ENCODE assay signal across 8 cellular contexts in the genomic region with DNA sequence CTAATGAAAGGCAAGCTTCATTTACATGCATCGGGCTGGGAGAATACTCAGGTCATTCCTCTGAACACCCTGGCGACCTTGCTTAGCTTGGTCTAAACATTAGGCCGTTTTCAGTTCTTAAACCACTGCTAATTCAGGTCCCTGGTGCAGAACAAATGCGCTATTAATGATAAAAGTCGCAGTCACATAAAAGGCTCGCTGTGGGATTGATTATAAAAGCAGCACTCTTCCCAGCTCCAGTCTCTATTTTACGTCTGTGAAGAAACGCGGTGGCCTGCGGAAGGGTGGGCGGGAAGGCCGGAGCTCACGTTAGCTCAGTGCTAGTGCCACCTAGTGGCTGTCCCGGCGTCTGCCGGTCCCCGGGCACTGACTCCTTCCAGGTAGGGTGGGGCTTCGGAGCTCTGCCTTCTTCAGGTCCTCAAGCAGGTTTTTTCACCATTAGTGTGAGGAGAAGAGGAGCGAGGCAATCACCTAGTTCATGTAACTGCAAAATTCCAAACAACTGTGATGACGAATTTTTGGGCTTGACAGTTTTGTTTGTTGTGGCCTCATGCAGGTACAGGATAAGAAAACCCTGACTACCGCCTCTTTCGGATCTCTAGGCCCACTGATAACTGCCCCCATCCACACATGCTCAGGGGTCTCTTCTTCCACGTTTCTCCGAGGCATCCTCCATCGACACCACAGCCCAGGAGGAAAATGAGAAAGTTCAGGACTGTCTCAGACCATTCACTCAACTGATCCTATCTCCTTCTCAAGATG.
A peak's percentile ranks its signal among the peaks of the same experiment; 100 is the strongest.
DNase-seq lines count a peak whose midpoint lies in the region; ATAC-seq and TF ChIP-seq lines count a peak whose summit lies in the region.

No MANE protein-coding gene starts in this region.

- no peaks in the 10 kb centered on the region for H3K9me2 ChIP-seq in Karpas-422 (replicated peaks; ENCODE audit: insufficient read depth, low read length)

- H3K4me3 Mint-ChIP-seq in activated naive CD8-positive, alpha-beta T cell treated with anti-CD3 and anti-CD28 coated beads, Interleukin-2, amount 50 U/mL, for 24 hours = no peak overlapping the region

- no peak overlapping the region for H3K27ac Mint-ChIP-seq in activated naive CD8-positive, alpha-beta T cell treated with anti-CD3 and anti-CD28 coated beads, Interleukin-2, amount 50 U/mL, for 24 hours

- H3K4me1 Mint-ChIP-seq in activated naive CD8-positive, alpha-beta T cell treated with anti-CD3 and anti-CD28 coated beads, Interleukin-2, amount 50 U/mL, for 24 hours = peaks cover 5% of the 10 kb centered on the region

- no peak overlapping the region for H3K27ac ChIP-seq in ACC112 (ENCODE audit: low read depth, low read length)
- H3K27ac ChIP-seq in Karpas-422 (ENCODE audit: low read length) = no peak overlapping the region
- no peak overlapping the region for H3K27ac ChIP-seq in psoas muscle
- H3K27ac ChIP-seq in aorta (ENCODE audit: low read depth in 1 of 2, low read length in 2 of 2) = no peak overlapping the region

- TF ChIP-seq CTCF in psoas muscle (IDR thresholded peaks at IDR 0.05) = peak; percentile 80

- no peaks in the 10 kb centered on the region for H3K36me3 ChIP-seq in ACC112 (ENCODE audit: insufficient read depth, low read length)
- no peaks in the 10 kb centered on the region for H3K36me3 ChIP-seq in Karpas-422 (ENCODE audit: insufficient read depth, low read length)
- H3K36me3 ChIP-seq in psoas muscle (ENCODE audit: insufficient read depth in 1 of 2, low read depth in 1 of 2) = no peaks in the 10 kb centered on the region
- no peaks in the 10 kb centered on the region for H3K36me3 ChIP-seq in aorta (ENCODE audit: control insufficient read depth in 1 of 2, insufficient read depth in 2 of 2, low read length in 1 of 2)

- H4K20me1 ChIP-seq in Karpas-422 (ENCODE audit: insufficient read depth, low read depth, low read length) = no peaks in the 10 kb centered on the region

- peak overlapping the region; percentile 48 for H3K9ac ChIP-seq in Karpas-422 (ENCODE audit: low read length)

- DNase-seq in Karpas-422 = peak; percentile 86
- DNase-seq in SW480 (ENCODE audit: low spot score) = peak; percentile 55
- peak; percentile 83 for DNase-seq in activated naive CD8-positive, alpha-beta T cell treated with anti-CD3 and anti-CD28 coated beads, Interleukin-2, amount 50 U/mL, for 24 hours
- DNase-seq in left cardiac atrium = peak; percentile 87
- peak; percentile 79 to 87 for DNase-seq in psoas muscle
- peak; percentile 83 to 94 for DNase-seq in aorta

- no peaks in the 10 kb centered on the region for H3K27me3 ChIP-seq in ACC112 (ENCODE audit: insufficient read depth, low read length)
- H3K27me3 ChIP-seq in Karpas-422 (ENCODE audit: low read length) = no peaks in the 10 kb centered on the region
- H3K27me3 ChIP-seq in psoas muscle (ENCODE audit: insufficient read depth in 3 of 3, low read length in 2 of 3) = peaks cover 0 to 6% (median 0%) of the 10 kb centered on the region in 3 donors
- no peaks in the 10 kb centered on the region for H3K27me3 ChIP-seq in aorta (ENCODE audit: control insufficient read depth in 1 of 2, insufficient read depth in 2 of 2, low read length in 1 of 2)

- intact Hi-C loops in left cardiac atrium (cut with DNase I) (no loop called here), psoas muscle (cut with DNase I) (loop anchor here (5.0 kb wide), 1 partner anchor 159 kb away; no protein-coding TSS in a partner anchor), aorta (cut with DNase I) (loop anchor here in 1 of 2 donors (5.0 kb wide), 1 partner anchor 159 kb away; no protein-coding TSS in a partner anchor)

- H2AFZ ChIP-seq in ACC112 (ENCODE audit: low read length, unreplicated experiment) (peak overlapping the region; percentile 78), Karpas-422 (ENCODE audit: low read length) (peak overlapping the region; percentile 87)

- no peaks in the 10 kb centered on the region for H3K36me3 Mint-ChIP-seq in activated naive CD8-positive, alpha-beta T cell treated with anti-CD3 and anti-CD28 coated beads, Interleukin-2, amount 50 U/mL, for 24 hours (ENCODE audit: low read depth)

- H3K4me3 ChIP-seq in ACC112 (ENCODE audit: low read depth, low read length) = peak overlapping the region; percentile 64
- H3K4me3 ChIP-seq in Karpas-422 (ENCODE audit: low read length) = no peak overlapping the region
- peak overlapping the region; percentile 51 for H3K4me3 ChIP-seq in psoas muscle
- no peak overlapping the region for H3K4me3 ChIP-seq in aorta (ENCODE audit: low read length in 2 of 2)

- peaks cover 23% of the 10 kb centered on the region for H3K27me3 Mint-ChIP-seq in activated naive CD8-positive, alpha-beta T cell treated with anti-CD3 and anti-CD28 coated beads, Interleukin-2, amount 50 U/mL, for 24 hours

- no peaks in the 10 kb centered on the region for H3K9me3 Mint-ChIP-seq in activated naive CD8-positive, alpha-beta T cell treated with anti-CD3 and anti-CD28 coated beads, Interleukin-2, amount 50 U/mL, for 24 hours

- H3K9me3 ChIP-seq in Karpas-422 (ENCODE audit: low read length) (no peaks in the 10 kb centered on the region), psoas muscle (no peaks in the 10 kb centered on the region), aorta (ENCODE audit: control insufficient read depth, low read length) (no peaks in the 10 kb centered on the region)

- ATAC-seq in GM18520 (IDR thresholded peaks at IDR 0.05; ENCODE audit: unreplicated experiment) (peak; percentile 35), left cardiac atrium (peak; percentile 88 to 95), psoas muscle (peak; percentile 79 to 98 (median 92)), aorta (ENCODE audit: low FRiP score) (peak; percentile 91)
- peak; percentile 76 for ATAC-seq in activated naive CD8-positive, alpha-beta T cell treated with anti-CD3 and anti-CD28 coated beads, Interleukin-2, amount 50 U/mL, for 24 hours

- WGBS in psoas muscle, 3 donors = 16 to 19% (median 17%) methylated on average over 25 of the region's 25 CpGs
- 13 to 15% methylated on average over 25 of the region's 25 CpGs for WGBS in aorta, 2 donors

- H3K79me2 ChIP-seq in ACC112 (ENCODE audit: control insufficient read depth, insufficient read depth, low read length, unreplicated experiment) = no peaks in the 10 kb centered on the region
- no peaks in the 10 kb centered on the region for H3K79me2 ChIP-seq in Karpas-422 (ENCODE audit: low read length)

- peak overlapping the region; percentile 48 for H3K4me2 ChIP-seq in Karpas-422 (ENCODE audit: low read depth, low read length, poor library complexity, severe bottlenecking)

- H3K4me1 ChIP-seq in ACC112 (ENCODE audit: control insufficient read depth, insufficient read depth, low read length, unreplicated experiment) = peaks cover 8% of the 10 kb centered on the region
- peaks cover 5% of the 10 kb centered on the region for H3K4me1 ChIP-seq in Karpas-422 (ENCODE audit: low read length)
- H3K4me1 ChIP-seq in psoas muscle = no peaks in the 10 kb centered on the region
- H3K4me1 ChIP-seq in aorta (ENCODE audit: control insufficient read depth in 1 of 2, insufficient read depth in 2 of 2, low read length in 2 of 2) = no peaks in the 10 kb centered on the region

Comparison
In these comparisons a context has a peak if more than half of its experiments do, and no peak if none do; other contexts are left out.
1. H3K4me3 ChIP-seq: peak in ACC112 (single experiment) and psoas muscle (single experiment); none in Karpas-422 (single experiment) and aorta (0 of 2).
2. ATAC-seq: peak in every context shown above with its lines; median percentile 92 in psoas muscle; 92 in left cardiac atrium; 91 in aorta; 76 in activated naive CD8-positive, alpha-beta T cell treated with anti-CD3 and anti-CD28 coated beads, Interleukin-2, amount 50 U/mL, for 24 hours; 35 in GM18520.
3. intact Hi-C loops: an anchor here in psoas muscle (5.0 kb wide); none called in left cardiac atrium.
4. Peak in every context shown above with its lines, with median percentiles within 50 percentile points of each other: DNase-seq.